Comparison of ENCODE assay signal across 39 cellular contexts in the genomic region with DNA sequence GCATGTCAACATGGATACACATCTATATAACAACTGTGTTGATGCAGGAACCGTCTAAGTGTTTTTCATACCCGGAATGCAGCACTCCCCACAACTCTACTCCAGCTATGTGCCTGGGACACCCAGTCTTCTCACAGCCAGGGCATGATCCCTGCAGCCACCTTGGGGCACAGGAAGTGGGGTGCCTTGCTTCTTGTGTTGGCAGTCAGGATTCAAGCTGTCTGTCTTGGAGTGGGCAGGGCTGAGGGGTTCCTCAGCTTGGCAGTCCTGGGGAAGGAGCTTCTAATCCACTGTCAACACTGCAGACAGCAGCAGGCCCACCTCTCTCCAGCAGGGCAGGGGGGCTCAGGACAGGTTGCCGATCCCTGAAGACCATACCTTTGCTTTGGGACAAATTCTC. TPM values are rescaled to one million over a fixed set of nuclear protein-coding genes. Genes with fewer than 3 reads are reported as not detected.
"Had no signal": no experiment of that assay in that cellular context is flagged by ENCODE, and none has a peak within 500 bp of the region (broad histone marks: within the 10 kb centered on the region; RNA-seq: fewer than 3 reads in every experiment).

No MANE protein-coding gene starts in this region.

- H3K4me3 ChIP-seq: adrenal gland, body of pancreas, breast epithelium had no signal

- H3K4me1 Mint-ChIP-seq: activated B cell treated with CpG ODN at 0.5 μM for 24 hours; activated T-helper 17 cell treated with anti-CD3 and anti-CD28 coated beads, Interleukin-2, amount 50 U/mL, for 72 hours had no signal

- H3K27ac ChIP-seq: adrenal gland, body of pancreas, brain microvascular endothelial cell, breast epithelium, VCaP had no signal

- H3K27me3 ChIP-seq: adrenal gland, body of pancreas, brain microvascular endothelial cell, breast epithelium had no signal

- H3K36me3 Mint-ChIP-seq: activated naive CD8-positive, alpha-beta T cell treated with anti-CD3 and anti-CD28 coated beads, Interleukin-2, amount 10 ng/mL, durations not matched to agents 7 days and 5 days had no signal

- H3K9me3 ChIP-seq: adrenal gland had no signal

- H3K4me1 ChIP-seq: adrenal gland, body of pancreas, breast epithelium had no signal

- H3K36me3 ChIP-seq: adrenal gland, brain microvascular endothelial cell, breast epithelium had no signal

- ATAC-seq: activated naive CD4-positive, alpha-beta T cell treated with anti-CD3 and anti-CD28 coated beads, Interleukin-2, amount 50 U/mL, for 72 hours; activated T-cell treated with anti-CD3 and anti-CD28 coated beads, Interleukin-2, amount 50 U/mL, for 4 hours; activated T-cell treated with anti-CD3 and anti-CD28 coated beads, Interleukin-2, amount 50 U/mL, for 72 hours; activated T-helper 17 cell treated with anti-CD3 and anti-CD28 coated beads, Interleukin-2, amount 50 U/mL, for 72 hours; body of pancreas had no signal

- H3K4me3 Mint-ChIP-seq: activated B cell treated with CpG ODN at 0.5 μM for 24 hours; activated CD4-positive, alpha-beta memory T cell treated with anti-CD3 and anti-CD28 coated beads for 36 hours; activated CD4-positive, alpha-beta T cell treated with anti-CD3 and anti-CD28 coated beads, Interleukin-2, amount 10 ng/mL, durations not matched to agents 24 days and 14 days; activated naive CD4-positive, alpha-beta T cell treated with anti-CD3 and anti-CD28 coated beads for 36 hours; activated naive CD8-positive, alpha-beta T cell treated with anti-CD3 and anti-CD28 coated beads, Interleukin-2, amount 10 ng/mL, durations not matched to agents 7 days and 5 days; activated T-cell treated with anti-CD3 and anti-CD28 coated beads, Interleukin-2, amount 50 U/mL, for 4 hours; activated T-cell treated with anti-CD3 and anti-CD28 coated beads, Interleukin-2, amount 50 U/mL, for 72 hours; activated T-helper 1 cell treated with anti-CD3 and anti-CD28 coated beads, Interleukin-12 subunit alpha, Interleukin-12 subunit beta, Interleukin-2, Interleukin-4 antibody, amounts not matched to agents 30 ng/mL and 10 ng/mL and 1 ng/mL, durations not matched to agents 14 hours and 24 hours and 36 hours; activated T-helper 17 cell treated with anti-CD3 and anti-CD28 coated beads, Interleukin-2, amount 50 U/mL, for 72 hours; T-helper 1 cell treated with Interleukin-12 subunit alpha and Interleukin-12 subunit beta and Interleukin-4 antibody, amounts not matched to agents 30 μg/mL and 1 μg/mL, for 36 hours; T-helper 2 cell treated with Interferon-gamma antibody and Interleukin-4, amounts not matched to agents 5 μg/mL and 100 μg/mL, for 36 hours had no signal

- DNase-seq: activated B cell treated with CpG ODN at 0.5 μM for 24 hours; activated CD4-positive, alpha-beta memory T cell treated with anti-CD3 and anti-CD28 coated beads for 36 hours; activated CD4-positive, alpha-beta T cell treated with anti-CD3 and anti-CD28 coated beads for 4 hours; activated CD4-positive, alpha-beta T cell treated with anti-CD3 and anti-CD28 coated beads, Interleukin-2, amount 10 ng/mL, durations not matched to agents 24 days and 14 days; activated CD4-positive, alpha-beta T cell treated with anti-CD3 and anti-CD28 coated beads, Interleukin-2, amount 50 U/mL, for 1 hour; activated CD4-positive, alpha-beta T cell treated with anti-CD3 and anti-CD28 coated beads, Interleukin-2, amount 50 U/mL, for 4 hours; activated CD4-positive, CD25-positive, alpha-beta regulatory T cell treated with anti-CD3 and anti-CD28 coated beads, Interleukin-2, amount 50 U/mL, for 72 hours; activated CD8-positive, alpha-beta memory T cell treated with anti-CD3 and anti-CD28 coated beads, Interleukin-2, amount 50 U/mL, for 4 hours; activated effector memory CD4-positive, alpha-beta T cell treated with anti-CD3 and anti-CD28 coated beads, Interleukin-2, amount 50 U/mL, for 16 hours; activated gamma-delta T cell treated with Interleukin-2 at 50 U/mL for 16 hours; activated naive CD4-positive, alpha-beta T cell; activated naive CD4-positive, alpha-beta T cell treated with anti-CD3 and anti-CD28 coated beads for 36 hours; activated naive CD4-positive, alpha-beta T cell treated with anti-CD3 and anti-CD28 coated beads, Interleukin-2, amount 50 U/mL, for 16 hours; activated naive CD8-positive, alpha-beta T cell treated with anti-CD3 and anti-CD28 coated beads, Interleukin-2, amount 10 ng/mL, durations not matched to agents 7 days and 5 days; activated T-cell treated with anti-CD3 and anti-CD28 coated beads for 4 hours; activated T-cell treated with anti-CD3 and anti-CD28 coated beads, Interleukin-2, amount 50 U/mL, for 1 hour; activated T-cell treated with anti-CD3 and anti-CD28 coated beads, Interleukin-2, amount 50 U/mL, for 4 hours; activated T-cell treated with anti-CD3 and anti-CD28 coated beads, Interleukin-2, amount 50 U/mL, for 72 hours; adrenal gland; amniotic stem cell; body of pancreas; brain microvascular endothelial cell; central memory CD4-positive, alpha-beta T cell; SW 1271; T-helper 1 cell; T-helper 2 cell; T-helper 9 cell had no signal

- H3K9me3 Mint-ChIP-seq: activated CD4-positive, alpha-beta T cell treated with anti-CD3 and anti-CD28 coated beads, Interleukin-2, amount 10 ng/mL, durations not matched to agents 24 days and 14 days; activated T-helper 17 cell treated with anti-CD3 and anti-CD28 coated beads, Interleukin-2, amount 50 U/mL, for 72 hours; T-helper 1 cell treated with Interleukin-12 subunit alpha and Interleukin-12 subunit beta and Interleukin-4 antibody, amounts not matched to agents 30 μg/mL and 1 μg/mL, for 36 hours had no signal

- H3K27ac Mint-ChIP-seq: activated B cell treated with CpG ODN at 0.5 μM for 24 hours; activated CD4-positive, alpha-beta memory T cell treated with anti-CD3 and anti-CD28 coated beads for 36 hours; activated CD4-positive, alpha-beta T cell treated with anti-CD3 and anti-CD28 coated beads, Interleukin-2, amount 10 ng/mL, durations not matched to agents 24 days and 14 days; activated naive CD4-positive, alpha-beta T cell treated with anti-CD3 and anti-CD28 coated beads for 36 hours; activated naive CD4-positive, alpha-beta T cell treated with anti-CD3 and anti-CD28 coated beads, Interleukin-2, amount 50 U/mL, for 72 hours; activated naive CD8-positive, alpha-beta T cell treated with anti-CD3 and anti-CD28 coated beads, Interleukin-2, amount 10 ng/mL, durations not matched to agents 7 days and 5 days; activated T-cell treated with anti-CD3 and anti-CD28 coated beads, Interleukin-2, amount 50 U/mL, for 72 hours; activated T-helper 1 cell treated with anti-CD3 and anti-CD28 coated beads, Interleukin-12 subunit alpha, Interleukin-12 subunit beta, Interleukin-2, Interleukin-4 antibody, amounts not matched to agents 30 ng/mL and 10 ng/mL and 1 ng/mL, durations not matched to agents 14 hours and 24 hours and 36 hours; activated T-helper 17 cell treated with anti-CD3 and anti-CD28 coated beads, Interleukin-2, amount 50 U/mL, for 72 hours; T-helper 1 cell treated with Interleukin-12 subunit alpha and Interleukin-12 subunit beta and Interleukin-4 antibody, amounts not matched to agents 30 μg/mL and 1 μg/mL, for 36 hours; T-helper 2 cell treated with Interferon-gamma antibody and Interleukin-4, amounts not matched to agents 5 μg/mL and 100 μg/mL, for 36 hours had no signal

RNA-seq across cellular contexts. Expression of a gene that starts 41.3 kb away (rescaled TPM):
- total RNA-seq: activated B cell treated with CpG ODN at 0.5 μM for 24 hours; activated CD4-positive, alpha-beta memory T cell treated with anti-CD3 and anti-CD28 coated beads for 36 hours; activated CD8-positive, alpha-beta memory T cell treated with anti-CD3 and anti-CD28 coated beads for 36 hours; activated naive CD4-positive, alpha-beta T cell treated with anti-CD3 and anti-CD28 coated beads for 36 hours; activated naive CD4-positive, alpha-beta T cell treated with anti-CD3 and anti-CD28 coated beads, Interleukin-2, amount 50 U/mL, for 72 hours; activated naive CD8-positive, alpha-beta T cell treated with anti-CD3 and anti-CD28 coated beads, Interleukin-2, amount 10 ng/mL, durations not matched to agents 7 days and 5 days; activated T-cell treated with anti-CD3 and anti-CD28 coated beads, Interleukin-2, amount 50 U/mL, for 4 hours; activated T-cell treated with anti-CD3 and anti-CD28 coated beads, Interleukin-2, amount 50 U/mL, for 72 hours; activated T-helper 1 cell treated with anti-CD3 and anti-CD28 coated beads, Interleukin-12 subunit alpha, Interleukin-12 subunit beta, Interleukin-2, Interleukin-4 antibody, amounts not matched to agents 30 ng/mL and 10 ng/mL and 1 ng/mL, durations not matched to agents 14 hours and 24 hours and 36 hours; activated T-helper 17 cell treated with anti-CD3 and anti-CD28 coated beads, Interleukin-2, amount 50 U/mL, for 72 hours; aorta; astrocyte; body of pancreas; breast epithelium; cardiac septum; cerebellum had no signal

RNA-seq across cellular contexts. Expression of a gene that starts 55.6 kb away (rescaled TPM):
- total RNA-seq: activated B cell treated with CpG ODN at 0.5 μM for 24 hours; activated CD4-positive, alpha-beta memory T cell treated with anti-CD3 and anti-CD28 coated beads for 36 hours; activated CD4-positive, alpha-beta T cell treated with anti-CD3 and anti-CD28 coated beads, Interleukin-2, amount 10 ng/mL, durations not matched to agents 24 days and 14 days; activated CD8-positive, alpha-beta memory T cell treated with anti-CD3 and anti-CD28 coated beads for 36 hours; activated naive CD4-positive, alpha-beta T cell treated with anti-CD3 and anti-CD28 coated beads for 36 hours; activated naive CD4-positive, alpha-beta T cell treated with anti-CD3 and anti-CD28 coated beads, Interleukin-2, amount 50 U/mL, for 72 hours; activated naive CD8-positive, alpha-beta T cell treated with anti-CD3 and anti-CD28 coated beads, Interleukin-2, amount 10 ng/mL, durations not matched to agents 7 days and 5 days; activated T-cell treated with anti-CD3 and anti-CD28 coated beads, Interleukin-2, amount 50 U/mL, for 4 hours; activated T-cell treated with anti-CD3 and anti-CD28 coated beads, Interleukin-2, amount 50 U/mL, for 72 hours; activated T-helper 1 cell treated with anti-CD3 and anti-CD28 coated beads, Interleukin-12 subunit alpha, Interleukin-12 subunit beta, Interleukin-2, Interleukin-4 antibody, amounts not matched to agents 30 ng/mL and 10 ng/mL and 1 ng/mL, durations not matched to agents 14 hours and 24 hours and 36 hours; activated T-helper 17 cell treated with anti-CD3 and anti-CD28 coated beads, Interleukin-2, amount 50 U/mL, for 72 hours; astrocyte; breast epithelium; cerebellum had no signal
